Comparison of ENCODE assay signal across 10 cellular contexts in the genomic region with DNA sequence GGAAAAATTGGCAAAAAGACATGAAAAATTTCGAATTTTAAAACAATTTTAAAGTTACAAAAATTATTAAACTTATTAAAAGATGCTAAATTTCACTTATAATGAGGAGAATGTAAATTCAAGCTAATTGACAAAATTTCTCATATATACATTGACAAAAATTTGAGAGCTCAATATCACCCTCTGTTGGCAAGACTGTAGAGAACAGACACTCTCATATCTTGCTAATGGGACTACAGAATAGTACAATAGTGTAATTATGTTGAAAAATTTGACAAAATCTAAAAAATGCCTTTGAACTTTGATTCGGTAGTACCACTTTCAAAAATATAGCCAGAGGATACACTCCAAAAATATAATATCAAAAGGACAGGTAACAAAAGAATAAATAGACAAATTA. TPM values are rescaled to one million over a fixed set of nuclear protein-coding genes. Genes with fewer than 3 reads are reported as not detected.
DNase-seq lines count a peak whose midpoint lies in the region; ATAC-seq, FAIRE-seq and TF ChIP-seq lines count a peak whose summit lies in the region.
"Had no signal": no experiment of that assay in that cellular context is flagged by ENCODE, and none has a peak within 500 bp of the region (broad histone marks: within the 10 kb centered on the region; RNA-seq: fewer than 3 reads in every experiment).

No MANE protein-coding gene starts in this region.

- TF ChIP-seq POLR2A in IMR-90 (IDR thresholded peaks at IDR 0.05; ENCODE audit: low read depth, low read length) (no peak), adrenal gland (IDR thresholded peaks at IDR 0.05) (no peak), HepG2 (IDR thresholded peaks at IDR 0.05; ENCODE audit: insufficient read depth in 1 of 2, low read depth in 2 of 2, low read length in 2 of 2) (no peak)

- no peak overlapping the region for H3K56ac ChIP-seq in IMR-90 (ENCODE audit: extremely low read depth, insufficient read depth, low read length)

- WGBS in IMR-90 (ENCODE audit: extremely low coverage in 2 of 2, insufficient read length in 1 of 2), 2 experiments: no CpG with 5 or more reads among the region's 2 CpGs
- 21 to 32% (median 23%) methylated on average over 2 of the region's 2 CpGs for WGBS in adrenal gland, 4 donors
- 0% methylated on average over 2 of the region's 2 CpGs for WGBS in HepG2 (ENCODE audit: low lambda C conversion rate)

- no peak overlapping the region for H3K4ac ChIP-seq in IMR-90 (ENCODE audit: low read depth, low read length)

- H3K36me3 ChIP-seq in IMR-90 (ENCODE audit: control insufficient read depth, insufficient read depth, low read length) (no peaks in the 10 kb centered on the region), adrenal gland (replicated peaks in 1 of 2) (no peaks in the 10 kb centered on the region), HepG2 (replicated peaks in 1 of 2; ENCODE audit: control insufficient read depth in 1 of 2, insufficient read depth in 2 of 2, low read length in 2 of 2) (no peaks in the 10 kb centered on the region)
- H3K36me3 ChIP-seq: vagina had no signal

- no peak for FAIRE-seq in HepG2 (lab: Jason Lieb, UNC)

- H4K91ac ChIP-seq in IMR-90 (ENCODE audit: insufficient read depth, low read depth, low read length): no peak overlapping the region

- no peaks in the 10 kb centered on the region for H3K79me2 ChIP-seq in HepG2 (ENCODE audit: insufficient read depth, low read length)

- no peak overlapping the region for H3K27ac ChIP-seq in IMR-90 (ENCODE audit: insufficient read depth, low read length)
- H3K27ac ChIP-seq in adrenal gland: no peak overlapping the region
- H3K27ac ChIP-seq in HepG2 (ENCODE audit: extremely low read length, insufficient read depth, low read length): no peak overlapping the region
- H3K27ac ChIP-seq: vagina had no signal

- no peak overlapping the region for H3K9ac ChIP-seq in IMR-90 (ENCODE audit: low read depth, low read length)
- no peak overlapping the region for H3K9ac ChIP-seq in HepG2 (ENCODE audit: insufficient read depth, low read depth, low read length)

- no peaks in the 10 kb centered on the region for H3K27me3 ChIP-seq in IMR-90 (ENCODE audit: control insufficient read depth, insufficient read depth, low read length)
- H3K27me3 ChIP-seq in adrenal gland: no peaks in the 10 kb centered on the region
- H3K27me3 ChIP-seq in HepG2 (ENCODE audit: control insufficient read depth in 1 of 2, insufficient read depth in 2 of 2, low read length in 2 of 2): no peaks in the 10 kb centered on the region
- H3K27me3 ChIP-seq: vagina had no signal

- H3K9me3 ChIP-seq in IMR-90 (ENCODE audit: control insufficient read depth, insufficient read depth, low read length) (no peaks in the 10 kb centered on the region), adrenal gland (replicated peaks in 1 of 3) (no peaks in the 10 kb centered on the region), HepG2 (ENCODE audit: low read length) (no peaks in the 10 kb centered on the region)
- H3K9me3 ChIP-seq: vagina had no signal

- intact Hi-C loops in IMR-90 (cut with micrococcal nuclease) (loop anchor here (5.0 kb wide), 1 partner anchor 63 kb away; no protein-coding TSS in a partner anchor), adrenal gland (cut with DNase I) (no loop called here), HepG2 (cut with micrococcal nuclease; ENCODE audit: unreplicated experiment) (loop anchor here (1.0 kb wide), 1 partner anchor 65 kb away; no protein-coding TSS in a partner anchor)

- H2BK5ac ChIP-seq in IMR-90 (ENCODE audit: low read depth, low read length, poor library complexity, severe bottlenecking): no peak overlapping the region

- no peak overlapping the region for H3K14ac ChIP-seq in IMR-90 (replicated peaks; ENCODE audit: low read depth, low read length)

- H3K18ac ChIP-seq in IMR-90 (ENCODE audit: low read depth, low read length): no peak overlapping the region

- ATAC-seq in IMR-90 (ENCODE audit: low read depth) (peak; percentile 51; the same call in 1 of the 2 replicates), HepG2 (no peak), HG03280 (IDR thresholded peaks at IDR 0.05; ENCODE audit: unreplicated experiment) (no peak), GM19023 (IDR thresholded peaks at IDR 0.05; ENCODE audit: unreplicated experiment) (no peak)

- H3K4me3 ChIP-seq in IMR-90 (ENCODE audit: insufficient read depth, low read depth, low read length) (no peak overlapping the region), adrenal gland (no peak overlapping the region), HepG2 (replicated peaks in 1 of 3; ENCODE audit: insufficient read depth in 1 of 3, low read depth in 2 of 3, low read length in 3 of 3) (no peak overlapping the region)
- H3K4me3 ChIP-seq: vagina had no signal

- H3K23ac ChIP-seq in IMR-90 (ENCODE audit: low read depth, low read length): no peak overlapping the region

- CTCF ChIA-PET in IMR-90 (lab: Yijun Ruan, JAX): interaction anchor here (0.7 kb wide), 1 partner anchor 34 kb away, joined by 3 read pairs; no protein-coding TSS in a partner anchor
- CTCF ChIA-PET in HepG2 (lab: Yijun Ruan, JAX; ENCODE audit: low intra/inter-chr PET ratio, low total read pairs): interaction anchor here (1.9 kb wide), 1 partner anchor 64 kb away, joined by 7 read pairs; no protein-coding TSS in a partner anchor

- no peak overlapping the region for H2AFZ ChIP-seq in IMR-90 (replicated peaks; ENCODE audit: low read length, poor library complexity)
- no peak overlapping the region for H2AFZ ChIP-seq in HepG2 (ENCODE audit: low read length)

- TF ChIP-seq CTCF in IMR-90 (conservative IDR thresholded peaks at IDR 0.05; ENCODE audit: low read depth, low read length) (peak; percentile 42), adrenal gland (IDR thresholded peaks at IDR 0.05) (peak in 4 of 6 experiments; percentile 13 to 44 (median 18)), HepG2 (CRISPR knock-in tag; IDR thresholded peaks at IDR 0.05) (peak; percentile 41)

- H2BK15ac ChIP-seq in IMR-90 (ENCODE audit: low read depth, low read length): no peak overlapping the region

- no peak overlapping the region for H4K8ac ChIP-seq in IMR-90 (ENCODE audit: low read depth in 2 of 2, low read length in 2 of 2)

- dilution Hi-C loops in IMR-90 (cut with HindIII; ENCODE audit: low sequenced_read_pairs, unreplicated experiment): no loop called here

- BruUV-seq in IMR-90 (replicated peaks; lab: Mats Ljungman, UMichigan) (no TSS peak), HepG2 (replicated peaks; lab: Mats Ljungman, UMichigan) (no TSS peak)

- H4K5ac ChIP-seq in IMR-90 (ENCODE audit: low read depth, low read length): no peak overlapping the region

- H2BK120ac ChIP-seq in IMR-90 (ENCODE audit: low read depth, low read length): no peak overlapping the region

- H3K9me1 ChIP-seq in IMR-90 (ENCODE audit: insufficient read depth, low read length): no peaks in the 10 kb centered on the region

- DNase-seq in ELR (ENCODE audit: low read depth) (peak; percentile 2), IMR-90 (peak; percentile 8), adrenal gland (no peak), HepG2 (ENCODE audit: low spot score) (peak; percentile 5), NCI-H1436 (lab: John Stamatoyannopoulos, UW) (no peak), ecto neural progenitor cell (ENCODE audit: low spot score) (no peak)
- DNase-seq: activated CD8-positive, alpha-beta memory T cell treated with anti-CD3 and anti-CD28 coated beads, Interleukin-2, amount 50 U/mL, for 48 hours had no signal

- TF ChIP-seq EP300 in HepG2 (IDR thresholded peaks at IDR 0.05; ENCODE audit: low read depth in 2 of 2, low read length in 2 of 2): no peak
- no peak for TF ChIP-seq EP300 in HepG2 (CRISPR knock-in tag; IDR thresholded peaks at IDR 0.05; ENCODE audit: borderline replicate concordance)

- H2AK9ac ChIP-seq in IMR-90 (replicated peaks; ENCODE audit: low read depth, low read length, poor library complexity): no peak overlapping the region

- POLR2A ChIA-PET in IMR-90 (lab: Charles Lee; ENCODE audit: unreplicated experiment): no interaction called here
- POLR2A ChIA-PET in HepG2 (lab: Yijun Ruan, JAX): no interaction called here

- no peak overlapping the region for H2BK20ac ChIP-seq in IMR-90 (ENCODE audit: low read depth, low read length)

- no peaks in the 10 kb centered on the region for H4K20me1 ChIP-seq in IMR-90 (ENCODE audit: insufficient read depth, low read length)
- no peaks in the 10 kb centered on the region for H4K20me1 ChIP-seq in HepG2 (ENCODE audit: insufficient read depth, low read length)

- H3K4me2 ChIP-seq in IMR-90 (ENCODE audit: low read depth, low read length) (no peak overlapping the region), HepG2 (ENCODE audit: low read depth, low read length) (no peak overlapping the region)

- TF ChIP-seq RAD21 in IMR-90 (IDR thresholded peaks at IDR 0.05; ENCODE audit: low read length) (peak; percentile 17; the same call in 1 of the 2 replicates), HepG2 (CRISPR knock-in tag; IDR thresholded peaks at IDR 0.05) (no peak)

- H3K79me1 ChIP-seq in IMR-90 (ENCODE audit: low read depth in 1 of 2, low read length in 2 of 2): no peaks in the 10 kb centered on the region

- in situ Hi-C loops in IMR-90 (cut with MboI; ENCODE audit: low sequenced_read_pairs): no loop called here
- in situ Hi-C loops in HepG2 (cut with HindIII; ENCODE audit: extremely low pct_ligation_motif_present, low pct_unique_long_range_greater_than_20kb): loop anchor here (10.0 kb wide), 1 partner anchor 65 kb away; no protein-coding TSS in a partner anchor

- H3K4me1 ChIP-seq in IMR-90 (ENCODE audit: control insufficient read depth, insufficient read depth, low read length): no peaks in the 10 kb centered on the region
- no peaks in the 10 kb centered on the region for H3K4me1 ChIP-seq in adrenal gland (replicated peaks in 1 of 2)
- H3K4me1 ChIP-seq in HepG2 (ENCODE audit: insufficient read depth, low read length): no peaks in the 10 kb centered on the region
- H3K4me1 ChIP-seq: vagina had no signal

- H2AK5ac ChIP-seq in IMR-90 (ENCODE audit: low read depth, low read length): no peak overlapping the region

RNA-seq across cellular contexts. Expression of a gene that starts 29.8 kb away (rescaled TPM):
- total RNA-seq in IMR-90 (2012; rRNA removed) (not detected in 2 replicates), adrenal gland (not detected), HepG2 (2016; rRNA removed; fragmentation: Illumina TruSeq; extraction: Trizol) (not detected in 2 replicates)
- polyA plus RNA-seq in IMR-90 (2012; rRNA removed) (not detected in 2 replicates), adrenal gland (not detected), HepG2 (2011; rRNA removed) (not detected in 2 replicates)
- polyA plus RNA-seq in IMR-90 (2012; cell fraction: cytosol; rRNA removed): not detected in 2 replicates
- polyA plus RNA-seq in IMR-90 (2012; cell fraction: nucleus; rRNA removed; ENCODE audit: low replicate concordance): not detected in 2 replicates
- total RNA-seq in HepG2 (2016; cell fraction: cytosol; rRNA removed; fragmentation: Illumina TruSeq; extraction: Trizol; ENCODE audit: low read depth): not detected in 2 replicates
- total RNA-seq in HepG2 (2016; cell fraction: insoluble cytoplasmic fraction; rRNA removed; fragmentation: Illumina TruSeq; extraction: Trizol): not detected in 2 replicates
- total RNA-seq in HepG2 (2016; cell fraction: membrane; rRNA removed; fragmentation: Illumina TruSeq; extraction: Trizol): not detected in 2 replicates
- total RNA-seq in HepG2 (2016; cell fraction: nucleus; rRNA removed; fragmentation: Illumina TruSeq; extraction: Trizol): not detected in 2 replicates
- not detected in 2 replicates for polyA plus RNA-seq in HepG2 (2011; cell fraction: cytosol; rRNA removed)
- not detected in 2 replicates for polyA plus RNA-seq in HepG2 (2011; cell fraction: nucleus; rRNA removed)
- not detected in 2 replicates for polyA plus RNA-seq in HepG2 (2012)
- polyA plus RNA-seq in HepG2 (2016; cell fraction: cytosol; fragmentation: Illumina TruSeq; extraction: Trizol; ENCODE audit: low read depth): not detected in 2 replicates
- not detected in 2 replicates for polyA plus RNA-seq in HepG2 (2016; cell fraction: insoluble cytoplasmic fraction; fragmentation: Illumina TruSeq; extraction: Trizol; ENCODE audit: low read depth)
- not detected in 2 replicates for polyA plus RNA-seq in HepG2 (2016; cell fraction: membrane; fragmentation: Illumina TruSeq; extraction: Trizol; ENCODE audit: low read depth)
- polyA plus RNA-seq in HepG2 (2016; cell fraction: nucleus; fragmentation: Illumina TruSeq; extraction: Trizol; ENCODE audit: insufficient read depth, low read depth): not detected in 2 replicates
- not detected in 2 replicates for polyA minus RNA-seq in HepG2 (2011; rRNA and poly(A)+ RNA removed; ENCODE audit: low replicate concordance)
- polyA minus RNA-seq in HepG2 (2011; cell fraction: cytosol; rRNA and poly(A)+ RNA removed): not detected in 2 replicates
- polyA minus RNA-seq in HepG2 (2011; cell fraction: nucleus; rRNA and poly(A)+ RNA removed): not detected in 2 replicates
- total RNA-seq: vagina had no signal

Comparison
In these comparisons a context has a peak if more than half of its experiments do, and no peak if none do; other contexts are left out.
1. DNase-seq: peak in ELR (single experiment), IMR-90 (single experiment) and HepG2 (single experiment); none in adrenal gland (0 of 7), NCI-H1436 (single experiment) and ecto neural progenitor cell (single experiment).
2. intact Hi-C loops: an anchor here in IMR-90 (5.0 kb wide) and HepG2 (1.0 kb wide); none called in adrenal gland.
3. Peak in every context shown above with its lines, with median percentiles within 50 percentile points of each other: CTCF ChIP-seq.